9 cellular contexts compared by ENCODE assay signal in the genomic region with DNA sequence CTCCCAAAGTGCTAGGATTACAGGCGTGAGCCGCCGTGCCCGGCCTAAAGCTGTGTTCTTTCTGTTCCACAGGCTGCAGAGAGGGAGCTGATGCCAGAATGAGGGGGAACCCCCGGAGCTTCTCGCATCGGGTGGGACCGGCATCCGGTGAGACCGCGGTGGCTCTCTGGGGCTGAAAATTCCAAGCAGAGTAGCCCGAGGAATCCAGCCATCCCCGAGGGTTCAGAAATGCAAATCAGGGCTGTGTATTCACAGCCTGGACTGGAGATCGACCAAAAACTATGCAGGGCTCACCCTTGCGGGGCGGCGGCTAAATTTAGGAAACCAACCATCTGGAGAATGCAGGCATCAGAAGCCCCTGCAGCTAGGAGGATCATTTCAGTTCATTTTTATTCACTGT.
A peak's percentile ranks its signal among the peaks of the same experiment; 100 is the strongest.
DNase-seq lines count a peak whose midpoint lies in the region; ATAC-seq and TF ChIP-seq lines count a peak whose summit lies in the region.
"Had no signal": no experiment of that assay in that cellular context is flagged by ENCODE, and none has a peak within 500 bp of the region (broad histone marks: within the 10 kb centered on the region; RNA-seq: fewer than 3 reads in every experiment).

No MANE protein-coding gene starts in this region.

- BruUV-seq in Calu3 (replicated peaks; lab: Mats Ljungman, UMichigan): no TSS peak

- H3K36me3 ChIP-seq in adrenal gland (replicated peaks in 1 of 2) (no peaks in the 10 kb centered on the region), psoas muscle (ENCODE audit: insufficient read depth in 1 of 2, low read depth in 1 of 2) (no peaks in the 10 kb centered on the region)

- no peak overlapping the region for H3K27ac Mint-ChIP-seq in Calu3 (ENCODE audit: unreplicated experiment)
- no peak overlapping the region for H3K27ac Mint-ChIP-seq in activated CD4-positive, alpha-beta T cell treated with anti-CD3 and anti-CD28 coated beads, Interleukin-2, amount 10 ng/mL, durations not matched to agents 7 days and 5 days

- no peak for DNase-seq in Calu3
- peak in 1 of 7 donors; percentile 45 for DNase-seq in adrenal gland
- peak; percentile 80 for DNase-seq in Right ventricle myocardium superior
- peak; percentile 63 to 73 for DNase-seq in psoas muscle
- no peak for DNase-seq in stimulated activated naive CD8-positive, alpha-beta T cell treated with anti-CD3 and anti-CD28 coated beads, Interleukin-15, Interleukin-2, amounts not matched to agents 100 U/mL and 50 U/mL, for 24 hours
- DNase-seq in NCI-H2081 (lab: John Stamatoyannopoulos, UW): no peak
- no peak for DNase-seq in NCI-H128 (lab: John Stamatoyannopoulos, UW; ENCODE audit: unreplicated experiment)
- no peak for DNase-seq in activated CD4-positive, alpha-beta T cell treated with anti-CD3 and anti-CD28 coated beads, Interleukin-2, amount 10 ng/mL, durations not matched to agents 7 days and 5 days
- DNase-seq: NCI-H1092 treated with DMSO at 0.1 percent for 48 hours had no signal

- peak overlapping the region; percentile 18 for H3K4me3 Mint-ChIP-seq in Calu3 (ENCODE audit: low read depth, unreplicated experiment)
- no peak overlapping the region for H3K4me3 Mint-ChIP-seq in activated CD4-positive, alpha-beta T cell treated with anti-CD3 and anti-CD28 coated beads, Interleukin-2, amount 10 ng/mL, durations not matched to agents 7 days and 5 days

- peak overlapping the region in 4 of 5 donors; percentile 32 to 76 (median 58) for H3K27ac ChIP-seq in adrenal gland
- H3K27ac ChIP-seq in psoas muscle: peak overlapping the region; percentile 48

- H3K27me3 ChIP-seq in adrenal gland: no peaks in the 10 kb centered on the region
- H3K27me3 ChIP-seq in psoas muscle (ENCODE audit: insufficient read depth in 3 of 3, low read length in 2 of 3): peaks cover 0 to 2% (median 0%) of the 10 kb centered on the region in 3 donors

- intact Hi-C loops in Calu3 (cut with micrococcal nuclease; ENCODE audit: unreplicated experiment) (no loop called here), adrenal gland (cut with DNase I) (no loop called here), Right ventricle myocardium superior (cut with DNase I) (no loop called here), psoas muscle (cut with DNase I) (no loop called here)

- TF ChIP-seq POLR2A in adrenal gland (IDR thresholded peaks at IDR 0.05): no peak

- CTCF ChIA-PET in Calu3 (lab: Charles Lee): no interaction called here
- CTCF ChIA-PET in activated CD4-positive, alpha-beta T cell treated with anti-CD3 and anti-CD28 coated beads, Interleukin-2, amount 10 ng/mL, durations not matched to agents 7 days and 5 days (lab: Charles Lee): interaction anchor here (1.1 to 1.7 kb wide), 2 partner anchors 10 to 126 kb away, joined by 3 to 4 read pairs; no protein-coding TSS in a partner anchor

- peaks cover 6 to 15% of the 10 kb centered on the region in 2 donors for H3K4me1 ChIP-seq in adrenal gland (replicated peaks in 1 of 2)
- H3K4me1 ChIP-seq in psoas muscle: peaks cover 8% of the 10 kb centered on the region

- TF ChIP-seq CTCF in Calu3 (IDR thresholded peaks at IDR 0.05; ENCODE audit: unreplicated experiment) (no peak), adrenal gland (IDR thresholded peaks at IDR 0.05) (no peak), psoas muscle (IDR thresholded peaks at IDR 0.05) (no peak)

- H3K9me3 ChIP-seq in adrenal gland (replicated peaks in 1 of 3) (no peaks in the 10 kb centered on the region), psoas muscle (no peaks in the 10 kb centered on the region)

- no peaks in the 10 kb centered on the region for H3K36me3 Mint-ChIP-seq in Calu3 (ENCODE audit: insufficient read depth, unreplicated experiment)
- no peaks in the 10 kb centered on the region for H3K36me3 Mint-ChIP-seq in activated CD4-positive, alpha-beta T cell treated with anti-CD3 and anti-CD28 coated beads, Interleukin-2, amount 10 ng/mL, durations not matched to agents 7 days and 5 days (ENCODE audit: low read depth)

- no peaks in the 10 kb centered on the region for H3K27me3 Mint-ChIP-seq in Calu3 (ENCODE audit: unreplicated experiment)
- H3K27me3 Mint-ChIP-seq in activated CD4-positive, alpha-beta T cell treated with anti-CD3 and anti-CD28 coated beads, Interleukin-2, amount 10 ng/mL, durations not matched to agents 7 days and 5 days: peaks cover 8% of the 10 kb centered on the region

- WGBS in adrenal gland, 4 donors: 59 to 65% (median 63%) methylated on average over 17 of the region's 17 CpGs
- WGBS in psoas muscle, 3 donors: 5 to 13% (median 6%) methylated on average over 17 of the region's 17 CpGs

- POLR2A ChIA-PET in activated CD4-positive, alpha-beta T cell treated with anti-CD3 and anti-CD28 coated beads, Interleukin-2, amount 10 ng/mL, durations not matched to agents 7 days and 5 days (lab: Charles Lee): no interaction called here

- H3K9me3 Mint-ChIP-seq in Calu3 (ENCODE audit: low read depth, unreplicated experiment): no peaks in the 10 kb centered on the region
- H3K9me3 Mint-ChIP-seq in activated CD4-positive, alpha-beta T cell treated with anti-CD3 and anti-CD28 coated beads, Interleukin-2, amount 10 ng/mL, durations not matched to agents 7 days and 5 days: no peaks in the 10 kb centered on the region

- H3K4me1 Mint-ChIP-seq in Calu3 (ENCODE audit: low read depth, unreplicated experiment): peaks cover 10% of the 10 kb centered on the region
- H3K4me1 Mint-ChIP-seq in activated CD4-positive, alpha-beta T cell treated with anti-CD3 and anti-CD28 coated beads, Interleukin-2, amount 10 ng/mL, durations not matched to agents 7 days and 5 days: peaks cover 27% of the 10 kb centered on the region

- ATAC-seq in Right ventricle myocardium superior (ENCODE audit: poor library complexity): peak; percentile 56
- ATAC-seq in psoas muscle: peak; percentile 19 to 37 (median 22)
- no peak for ATAC-seq in stimulated activated naive CD8-positive, alpha-beta T cell treated with anti-CD3 and anti-CD28 coated beads, Interleukin-15, Interleukin-2, amounts not matched to agents 100 U/mL and 50 U/mL, for 24 hours

- H3K4me3 ChIP-seq in adrenal gland (no peak overlapping the region), psoas muscle (peak overlapping the region; percentile 17)

Comparison
In these comparisons a context has a peak if more than half of its experiments do, and no peak if none do; other contexts are left out.
1. DNase-seq: peak in Right ventricle myocardium superior (single experiment) and psoas muscle (2 of 2); none in Calu3 (single experiment), stimulated activated naive CD8-positive, alpha-beta T cell treated with anti-CD3 and anti-CD28 coated beads, Interleukin-15, Interleukin-2, amounts not matched to agents 100 U/mL and 50 U/mL, for 24 hours (single experiment), NCI-H2081 (0 of 2), NCI-H128 (single experiment) and activated CD4-positive, alpha-beta T cell treated with anti-CD3 and anti-CD28 coated beads, Interleukin-2, amount 10 ng/mL, durations not matched to agents 7 days and 5 days (single experiment).